8 cellular contexts compared by ENCODE assay signal in genomic region chr2:201414099-201415023, GRCh38. TPM values are rescaled to one million over a fixed set of nuclear protein-coding genes. Genes with fewer than 3 reads are reported as not detected.
A peak's percentile ranks its signal among the peaks of the same experiment; 100 is the strongest.
DNase-seq lines count a peak whose midpoint lies in the region; ATAC-seq lines count a peak whose summit lies in the region.

No MANE protein-coding gene starts in this region.

- no peaks in the 10 kb centered on the region for H3K9me2 ChIP-seq in Karpas-422 (replicated peaks; ENCODE audit: insufficient read depth, low read length)

- no peak for DNase-seq in activated CD8-positive, alpha-beta memory T cell treated with anti-CD3 and anti-CD28 coated beads, Interleukin-2, amount 10 ng/mL, durations not matched to agents 7 days and 5 days
- DNase-seq in activated CD8-positive, alpha-beta memory T cell treated with anti-CD3 and anti-CD28 coated beads for 24 hours = no peak
- DNase-seq in Karpas-422 (no peak), NCI-H1694 (lab: John Stamatoyannopoulos, UW) (no peak)
- no peak for DNase-seq in activated effector memory CD4-positive, alpha-beta T cell treated with anti-CD3 and anti-CD28 coated beads, Interleukin-2, amount 50 U/mL, for 16 hours

- no peaks in the 10 kb centered on the region for H3K27me3 Mint-ChIP-seq in activated CD8-positive, alpha-beta memory T cell treated with anti-CD3 and anti-CD28 coated beads, Interleukin-2, amount 10 ng/mL, durations not matched to agents 7 days and 5 days

- no peaks in the 10 kb centered on the region for H3K9me3 Mint-ChIP-seq in activated CD8-positive, alpha-beta memory T cell treated with anti-CD3 and anti-CD28 coated beads, Interleukin-2, amount 10 ng/mL, durations not matched to agents 7 days and 5 days (ENCODE audit: low read depth)

- H3K9me3 ChIP-seq in Karpas-422 (ENCODE audit: low read length) = no peaks in the 10 kb centered on the region

- H3K27me3 ChIP-seq in Karpas-422 (ENCODE audit: low read length) = no peaks in the 10 kb centered on the region

- H3K4me2 ChIP-seq in Karpas-422 (ENCODE audit: low read depth, low read length, poor library complexity, severe bottlenecking) = no peak overlapping the region

- ATAC-seq in activated CD8-positive, alpha-beta memory T cell treated with anti-CD3 and anti-CD28 coated beads, Interleukin-2, amount 10 ng/mL, durations not matched to agents 7 days and 5 days = peak; percentile 81
- ATAC-seq in HG03354 (IDR thresholded peaks at IDR 0.05; ENCODE audit: poor library complexity, severe bottlenecking, unreplicated experiment) (peak; percentile 60), esophagus mucosa (peak; percentile 42)

- no peak overlapping the region for H3K4me3 Mint-ChIP-seq in activated CD8-positive, alpha-beta memory T cell treated with anti-CD3 and anti-CD28 coated beads, Interleukin-2, amount 10 ng/mL, durations not matched to agents 7 days and 5 days

- CTCF ChIA-PET in activated CD8-positive, alpha-beta memory T cell treated with anti-CD3 and anti-CD28 coated beads, Interleukin-2, amount 10 ng/mL, durations not matched to agents 7 days and 5 days (lab: Charles Lee) = interaction anchor here (0.8 to 2.5 kb wide), 8 partner anchors 10 to 182 kb away, joined by 3 to 7 read pairs (median 3); partner anchors contain the start of genes STRADB and TRAK2

- H3K79me2 ChIP-seq in Karpas-422 (ENCODE audit: low read length) = no peaks in the 10 kb centered on the region

- H3K27ac ChIP-seq in temporal lobe (ENCODE audit: low read depth, low read length) (peak overlapping the region; percentile 27), Karpas-422 (ENCODE audit: low read length) (no peak overlapping the region)

- no peak overlapping the region for H2AFZ ChIP-seq in Karpas-422 (ENCODE audit: low read length)

- H3K4me1 Mint-ChIP-seq in activated CD8-positive, alpha-beta memory T cell treated with anti-CD3 and anti-CD28 coated beads, Interleukin-2, amount 10 ng/mL, durations not matched to agents 7 days and 5 days = peaks cover 12% of the 10 kb centered on the region

- H3K27ac Mint-ChIP-seq in activated CD8-positive, alpha-beta memory T cell treated with anti-CD3 and anti-CD28 coated beads, Interleukin-2, amount 10 ng/mL, durations not matched to agents 7 days and 5 days = no peak overlapping the region

- H3K4me3 ChIP-seq in Karpas-422 (ENCODE audit: low read length) = no peak overlapping the region

- peaks cover 30% of the 10 kb centered on the region for H3K36me3 Mint-ChIP-seq in activated CD8-positive, alpha-beta memory T cell treated with anti-CD3 and anti-CD28 coated beads, Interleukin-2, amount 10 ng/mL, durations not matched to agents 7 days and 5 days

- H4K20me1 ChIP-seq in Karpas-422 (ENCODE audit: insufficient read depth, low read depth, low read length) = peaks cover 5% of the 10 kb centered on the region; the same call in 1 of the 2 replicates

- no peaks in the 10 kb centered on the region for H3K36me3 ChIP-seq in Karpas-422 (ENCODE audit: insufficient read depth, low read length)

- peaks cover 8% of the 10 kb centered on the region for H3K4me1 ChIP-seq in Karpas-422 (ENCODE audit: low read length)

- no peak overlapping the region for H3K9ac ChIP-seq in Karpas-422 (ENCODE audit: low read length)

RNA-seq across cellular contexts. Expression of gene TRAK2, which starts 36.9 kb away (rescaled TPM):
- 10 to 100 TPM; 39.8 to 42.7 TPM for total RNA-seq in activated CD8-positive, alpha-beta memory T cell treated with anti-CD3 and anti-CD28 coated beads, Interleukin-2, amount 10 ng/mL, durations not matched to agents 7 days and 5 days
- total RNA-seq in esophagus mucosa = 7.5 TPM
- 41.1 TPM for total RNA-seq in temporal lobe
- 4.4 and 6.0 TPM in 2 replicates for total RNA-seq in Karpas-422 (2014; rRNA removed; shearing (Covaris generic); ENCODE audit: low replicate concordance)

RNA-seq across cellular contexts. Expression of gene STRADB, which starts 37.2 kb away (rescaled TPM):
- total RNA-seq in activated CD8-positive, alpha-beta memory T cell treated with anti-CD3 and anti-CD28 coated beads, Interleukin-2, amount 10 ng/mL, durations not matched to agents 7 days and 5 days = 10 to 100 TPM; 17.0 to 19.2 TPM
- total RNA-seq in esophagus mucosa = 12.9 TPM
- 66.6 TPM for total RNA-seq in temporal lobe
- 3.6 and 10.7 TPM in 2 replicates for total RNA-seq in Karpas-422 (2014; rRNA removed; shearing (Covaris generic); ENCODE audit: low replicate concordance)

RNA-seq across cellular contexts. Expression of gene FLACC1, which starts 57.2 kb away (rescaled TPM):
- 1 to 10 TPM in 1 of 2 experiments, under 1 TPM in 1; 0.98 to 1.3 TPM for total RNA-seq in activated CD8-positive, alpha-beta memory T cell treated with anti-CD3 and anti-CD28 coated beads, Interleukin-2, amount 10 ng/mL, durations not matched to agents 7 days and 5 days
- total RNA-seq in esophagus mucosa (0.56 TPM), temporal lobe (3.0 TPM)
- 0.18 and 13.2 TPM in 2 replicates for total RNA-seq in Karpas-422 (2014; rRNA removed; shearing (Covaris generic); ENCODE audit: low replicate concordance)
